Comparison of ENCODE assay signal across 7 cellular contexts in the genomic region with DNA sequence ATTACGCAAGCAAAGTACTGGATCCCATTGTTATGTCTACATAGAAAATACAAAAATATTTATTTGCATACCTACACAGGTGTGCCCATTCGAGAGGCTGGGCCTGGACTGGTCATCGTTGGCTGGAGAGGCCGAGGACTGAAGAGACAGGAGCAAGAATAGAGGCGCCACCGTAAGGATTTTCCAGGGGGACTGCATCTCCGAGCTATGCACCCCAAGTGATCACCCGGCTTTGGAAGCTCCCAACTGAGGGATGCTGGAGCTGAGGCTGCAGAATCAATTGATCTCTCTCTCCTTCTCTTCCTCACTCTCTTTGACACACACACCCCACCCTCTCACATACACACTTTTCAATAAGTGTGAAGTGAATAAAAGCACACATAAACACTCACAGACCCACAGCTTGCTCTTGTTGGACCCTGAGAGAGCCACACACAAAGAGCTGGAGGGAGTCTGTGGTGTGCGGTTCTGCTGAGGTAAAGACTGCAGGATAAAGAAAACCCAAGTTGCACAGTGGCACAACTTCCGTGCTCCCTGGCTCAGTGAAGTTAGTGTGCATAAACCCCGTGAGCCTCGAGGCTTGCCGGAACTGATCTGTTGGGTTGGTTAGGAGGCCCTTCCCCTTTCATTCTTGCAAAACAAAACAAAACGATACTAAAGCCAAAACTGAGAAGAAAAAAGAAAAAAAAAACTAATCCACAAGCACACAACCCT. TPM values are rescaled to one million over a fixed set of nuclear protein-coding genes. Genes with fewer than 3 reads are reported as not detected.
A peak's percentile ranks its signal among the peaks of the same experiment; 100 is the strongest.
DNase-seq lines count a peak whose midpoint lies in the region; ATAC-seq, FAIRE-seq and TF ChIP-seq lines count a peak whose summit lies in the region.

A gene with protein sequence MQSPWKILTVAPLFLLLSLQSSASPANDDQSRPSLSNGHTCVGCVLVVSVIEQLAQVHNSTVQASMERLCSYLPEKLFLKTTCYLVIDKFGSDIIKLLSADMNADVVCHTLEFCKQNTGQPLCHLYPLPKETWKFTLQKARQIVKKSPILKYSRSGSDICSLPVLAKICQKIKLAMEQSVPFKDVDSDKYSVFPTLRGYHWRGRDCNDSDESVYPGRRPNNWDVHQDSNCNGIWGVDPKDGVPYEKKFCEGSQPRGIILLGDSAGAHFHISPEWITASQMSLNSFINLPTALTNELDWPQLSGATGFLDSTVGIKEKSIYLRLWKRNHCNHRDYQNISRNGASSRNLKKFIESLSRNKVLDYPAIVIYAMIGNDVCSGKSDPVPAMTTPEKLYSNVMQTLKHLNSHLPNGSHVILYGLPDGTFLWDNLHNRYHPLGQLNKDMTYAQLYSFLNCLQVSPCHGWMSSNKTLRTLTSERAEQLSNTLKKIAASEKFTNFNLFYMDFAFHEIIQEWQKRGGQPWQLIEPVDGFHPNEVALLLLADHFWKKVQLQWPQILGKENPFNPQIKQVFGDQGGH (minus strand): TSS at position 544 of the 714 bp plus-strand sequence. CDS start 346 bp downstream, at position 198.

- peaks cover 6% of the 10 kb centered on the region for H3K36me3 Mint-ChIP-seq in IgD-negative memory B cell

- H3K27me3 Mint-ChIP-seq in IgD-negative memory B cell = no peaks in the 10 kb centered on the region

- H3K9me3 Mint-ChIP-seq in IgD-negative memory B cell = no peaks in the 10 kb centered on the region

- ATAC-seq in GM21367 (IDR thresholded peaks at IDR 0.05; ENCODE audit: unreplicated experiment) = peak; percentile 89
- ATAC-seq in left cardiac atrium = peak; percentile 84 to 88

- peak within 1 kb of the TSS in 3 of 4 donors; percentile 65 to 78 (median 69) for H3K4me3 Mint-ChIP-seq in IgD-negative memory B cell

- no peak for TF ChIP-seq POLR2A in H54 (IDR thresholded peaks at IDR 0.05; ENCODE audit: low read depth, low read length)

- no peak for TF ChIP-seq CTCF in RWPE1 (conservative IDR thresholded peaks at IDR 0.05; ENCODE audit: low read depth)

- DNase-seq in left cardiac atrium (peak; percentile 56), H54 (ENCODE audit: insufficient read length, low spot score) (no peak), RWPE1 (ENCODE audit: low spot score) (no peak)
- peak in 2 of 3 donors; percentile 46 to 70 for DNase-seq in stimulated activated CD4-positive, alpha-beta T cell treated with anti-CD3 and anti-CD28 coated beads, TNF-alpha, amount 100 ng/mL, for 48 hours (ENCODE audit: low read depth in 3 of 3)

- peak within 1 kb of the TSS in 2 of 3 donors; percentile 24 to 90 for H3K27ac Mint-ChIP-seq in IgD-negative memory B cell

- H3K27ac ChIP-seq in RWPE1 = no peak within 1 kb of the TSS

- intact Hi-C loops in left cardiac atrium (cut with DNase I) = no loop called here

- H3K4me1 Mint-ChIP-seq in IgD-negative memory B cell = peaks cover 10 to 28% (median 18%) of the 10 kb centered on the region in 3 donors

- FAIRE-seq in H54 (lab: Jason Lieb, UNC) = no peak

- POLR2A ChIA-PET in activated CD8-positive, alpha-beta memory T cell treated with anti-CD3 and anti-CD28 coated beads for 36 hours (lab: Charles Lee) = interaction anchor here (0.7 to 0.8 kb wide), 2 partner anchors 16 to 47 kb away, joined by 3 read pairs; no protein-coding TSS in a partner anchor
- POLR2A ChIA-PET in RWPE1 (lab: Yijun Ruan, JAX; ENCODE audit: low non-redundant PET) = no interaction called here

- CTCF ChIA-PET in activated CD8-positive, alpha-beta memory T cell treated with anti-CD3 and anti-CD28 coated beads for 36 hours (lab: Charles Lee) = interaction anchor here (1.4 kb wide), 1 partner anchor 17 kb away, joined by 4 read pairs; no protein-coding TSS in a partner anchor
- CTCF ChIA-PET in RWPE1 (lab: Yijun Ruan, JAX) = no interaction called here

RNA-seq across cellular contexts. Expression of the gene that starts here (rescaled TPM):
- polyA plus RNA-seq in IgD-negative memory B cell = 2.8 TPM
- total RNA-seq in activated CD8-positive, alpha-beta memory T cell treated with anti-CD3 and anti-CD28 coated beads for 36 hours = 10 to 100 TPM; 17.4 to 22.5 TPM
- 1 to 10 TPM; 2.7 to 4.8 TPM for total RNA-seq in left cardiac atrium

Comparison
In these comparisons a context has a peak if more than half of its experiments do, and no peak if none do; other contexts are left out.
1. DNase-seq: peak in left cardiac atrium (single experiment) and stimulated activated CD4-positive, alpha-beta T cell treated with anti-CD3 and anti-CD28 coated beads, TNF-alpha, amount 100 ng/mL, for 48 hours (2 of 3); none in H54 (single experiment) and RWPE1 (single experiment).